In genomic region chr6:3848925-3849605, GRCh38 we compare ENCODE assay signal across 8 cellular contexts. TPM values are rescaled to one million over a fixed set of nuclear protein-coding genes. Genes with fewer than 3 reads are reported as not detected.
DNase-seq lines count a peak whose midpoint lies in the region; ATAC-seq and TF ChIP-seq lines count a peak whose summit lies in the region.

Gene FAM50B, plus strand, starts transcription at chr6:3849373. Its CDS starts 439 bp downstream, at chr6:3849812.

- peak; percentile 67 for TF ChIP-seq CTCF in LNCAP (IDR thresholded peaks at IDR 0.05)

- peak; percentile 82 for DNase-seq in DMS79 treated with DMSO at 0.1 percent for 48 hours (lab: John Stamatoyannopoulos, UW)
- DNase-seq in T follicular helper cell (ENCODE audit: low read depth) = peak; percentile 84
- peak; percentile 97 for DNase-seq in left ventricle myocardium superior
- peak; percentile 53 for DNase-seq in pulmonary artery endothelial cell (ENCODE audit: low read depth, low spot score)

- H3K36me3 ChIP-seq in urinary bladder (ENCODE audit: insufficient read depth) = no peaks in the 10 kb centered on the region

- H3K4me3 ChIP-seq in urinary bladder (ENCODE audit: low read depth, low read length) = peak within 1 kb of the TSS; percentile 40

- 47% methylated on average over 49 of the region's 49 CpGs for WGBS in urinary bladder

- H3K27ac ChIP-seq in angular gyrus (ENCODE audit: low read depth, low read length) (peak within 1 kb of the TSS; percentile 72), urinary bladder (ENCODE audit: low read depth) (no peak within 1 kb of the TSS)

- intact Hi-C loops in left ventricle myocardium superior (cut with micrococcal nuclease) = no loop called here

- no peaks in the 10 kb centered on the region for H3K4me1 ChIP-seq in urinary bladder (ENCODE audit: insufficient read depth)

- ATAC-seq in GM21717 (IDR thresholded peaks at IDR 0.05; ENCODE audit: unreplicated experiment) (peak; percentile 92), left ventricle myocardium superior (peak; percentile 96)

RNA-seq across cellular contexts. Expression of gene FAM50B, which starts in this region (rescaled TPM):
- 28.2 TPM for total RNA-seq in left ventricle myocardium superior
- total RNA-seq in pulmonary artery endothelial cell = 8.7 and 18.9 TPM in 2 replicates
- 5.2 TPM for total RNA-seq in urinary bladder
- polyA plus RNA-seq in urinary bladder = 20.6 TPM
